Comparison of ENCODE assay signal across 17 cellular contexts in the genomic region with DNA sequence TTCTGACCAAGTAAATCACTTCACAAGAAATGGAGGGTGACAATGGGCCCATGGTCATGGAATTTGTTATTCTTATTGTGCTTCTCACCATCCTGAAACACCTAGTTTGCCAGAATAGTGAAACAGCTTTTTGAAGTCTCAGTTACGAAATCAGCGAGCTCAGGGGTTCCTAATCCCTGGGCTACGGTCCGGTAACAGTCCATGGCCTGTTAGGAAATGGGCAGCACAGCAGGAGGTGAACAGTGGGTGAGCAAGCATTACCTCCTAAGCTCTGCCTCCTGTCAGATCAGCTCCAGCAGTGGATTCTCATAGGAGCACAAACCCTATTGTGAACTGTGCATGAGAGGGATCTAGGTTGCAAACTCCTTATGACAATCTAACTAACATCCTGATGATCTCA.
"Had no signal": no experiment of that assay in that cellular context is flagged by ENCODE, and none has a peak within 500 bp of the region (broad histone marks: within the 10 kb centered on the region; RNA-seq: fewer than 3 reads in every experiment).

No MANE protein-coding gene starts in this region.

- H3K36me3 ChIP-seq: colonic mucosa, esophagus muscularis mucosa, gastrocnemius medialis, thoracic aorta, transverse colon had no signal

- H3K9me3 ChIP-seq: colonic mucosa, esophagus muscularis mucosa, gastrocnemius medialis, thoracic aorta, transverse colon had no signal

- DNase-seq: cerebellar nuclear complex; colonic mucosa; effector CD4-positive, alpha-beta T cell; gastrocnemius medialis; left colon; left ventricle myocardium superior; naive thymus-derived CD4-positive, alpha-beta T cell; nephron progenitor cell; stimulated activated CD4-positive, alpha-beta T cell treated with anti-CD3 and anti-CD28 coated beads, Interleukin-2, amount 100 ng/mL, for 24 hours; stimulated activated CD4-positive, alpha-beta T cell treated with anti-CD3 and anti-CD28 coated beads, Interleukin-4, amount 100 ng/mL, for 4 hours; stimulated activated naive B cell treated with anti-CD40 and anti-IgM and Interleukin-4, amounts not matched to agents 10 μg/mL and 1 μg/mL and 100 μg/mL, for 72 hours; stimulated activated naive CD8-positive, alpha-beta T cell treated with anti-CD3 and anti-CD28 coated beads, Interleukin-15, amount 100 ng/mL, for 72 hours; transverse colon had no signal

- H3K27me3 ChIP-seq: colonic mucosa, esophagus muscularis mucosa, gastrocnemius medialis, transverse colon had no signal

- ATAC-seq: gastrocnemius medialis; left colon; left ventricle myocardium superior; naive thymus-derived CD4-positive, alpha-beta T cell; sciatic nerve; stimulated activated naive B cell treated with anti-CD40 and anti-IgM and Interleukin-4, amounts not matched to agents 10 μg/mL and 1 μg/mL and 100 μg/mL, for 72 hours; stimulated activated naive CD8-positive, alpha-beta T cell treated with anti-CD3 and anti-CD28 coated beads, Interleukin-15, amount 100 ng/mL, for 72 hours had no signal

- H3K4me1 ChIP-seq: colonic mucosa, esophagus muscularis mucosa, gastrocnemius medialis, transverse colon had no signal

- H3K4me3 ChIP-seq: colonic mucosa, esophagus muscularis mucosa, gastrocnemius medialis, lung, thoracic aorta, transverse colon had no signal

- H3K27ac ChIP-seq: colonic mucosa, esophagus muscularis mucosa, gastrocnemius medialis, thoracic aorta, transverse colon had no signal
